In genomic region chr17:81094744-81095607, GRCh38 we compare ENCODE assay signal across 8 cellular contexts.
A peak's percentile ranks its signal among the peaks of the same experiment; 100 is the strongest.
DNase-seq lines count a peak whose midpoint lies in the region; ATAC-seq, FAIRE-seq and TF ChIP-seq lines count a peak whose summit lies in the region.

No MANE protein-coding gene starts in this region.

- H2BK20ac ChIP-seq in H1 (ENCODE audit: low read length) = no peak overlapping the region

- no peaks in the 10 kb centered on the region for H3K36me3 ChIP-seq in H1 (ENCODE audit: control insufficient read depth in 2 of 4, insufficient read depth in 4 of 4, low read length in 3 of 4)
- no peaks in the 10 kb centered on the region for H3K36me3 ChIP-seq in mucosa of descending colon (ENCODE audit: low read depth)

- FAIRE-seq in H1 (lab: Jason Lieb, UNC) = no peak

- peak overlapping the region; percentile 60 for H3K18ac ChIP-seq in H1 (ENCODE audit: extremely low read depth, low read length)

- DNase-seq in NCI-H748 treated with DMSO at 0.1 percent for 48 hours (lab: John Stamatoyannopoulos, UW) (peak; percentile 63), H1 (ENCODE audit: low read depth in 1 of 2, low spot score in 2 of 2) (peak; percentile 73 to 76), mucosa of descending colon (peak; percentile 63 to 74 (median 67))
- DNase-seq in activated CD8-positive, alpha-beta memory T cell treated with anti-CD3 and anti-CD28 coated beads, Interleukin-2, amount 10 ng/mL, durations not matched to agents 7 days and 5 days = peak; percentile 96
- peak; percentile 88 to 92 for DNase-seq in stimulated activated CD8-positive, alpha-beta memory T cell treated with anti-CD3 and anti-CD28 coated beads, Interleukin-15, amount 100 ng/mL, for 4 hours (ENCODE audit: low read depth in 2 of 2)

- H3K9me3 ChIP-seq in H1 (ENCODE audit: insufficient read depth in 2 of 2, low read depth in 1 of 2, low read length in 1 of 2) (no peaks in the 10 kb centered on the region), mucosa of descending colon (no peaks in the 10 kb centered on the region)

- H3K4me3 Mint-ChIP-seq in activated CD8-positive, alpha-beta memory T cell treated with anti-CD3 and anti-CD28 coated beads, Interleukin-2, amount 10 ng/mL, durations not matched to agents 7 days and 5 days = peak overlapping the region; percentile 44

- TF ChIP-seq POLR2A in H1 (IDR thresholded peaks at IDR 0.05; ENCODE audit: control extremely low read depth in 1 of 2, low read depth in 2 of 2, low read length in 2 of 2) = no peak

- H3K4ac ChIP-seq in H1 (replicated peaks; ENCODE audit: insufficient read length, low read depth, low read length) = peak overlapping the region; percentile 78

- TF ChIP-seq RAD21 in H1 (IDR thresholded peaks at IDR 0.05 in 1 of 2, conservative IDR thresholded peaks at IDR 0.05 in 1 of 2; ENCODE audit: low read depth in 2 of 2, low read length in 2 of 2) = no peak

- H2BK15ac ChIP-seq in H1 (ENCODE audit: low read length) = peak overlapping the region; percentile 81

- intact Hi-C loops in mucosa of descending colon (cut with DNase I, micrococcal nuclease) = no loop called here

- POLR2A ChIA-PET in H1 (lab: Charles Lee; ENCODE audit: partially characterized antibody) = interaction anchor here (1.0 to 1.2 kb wide), 2 partner anchors 61 to 144 kb away, joined by 3 read pairs; partner anchors contain the start of genes NDUFAF8 and TEPSIN

- peak overlapping the region; percentile 55 for H4K91ac ChIP-seq in H1 (replicated peaks; ENCODE audit: insufficient read length, low read length)

- H2BK12ac ChIP-seq in H1 (ENCODE audit: low read depth, low read length) = peak overlapping the region; percentile 99

- peak overlapping the region; percentile 82 for H3K27ac Mint-ChIP-seq in activated CD8-positive, alpha-beta memory T cell treated with anti-CD3 and anti-CD28 coated beads, Interleukin-2, amount 10 ng/mL, durations not matched to agents 7 days and 5 days

- H2BK120ac ChIP-seq in H1 (replicated peaks; ENCODE audit: low read depth, low read length) = peak overlapping the region; percentile 54

- no peaks in the 10 kb centered on the region for H3K27me3 ChIP-seq in H1 (replicated peaks in 1 of 4; ENCODE audit: control insufficient read depth in 3 of 4, extremely low read depth in 1 of 4, insufficient read depth in 3 of 4, low read length in 3 of 4)

- peak overlapping the region; percentile 69 for H4K5ac ChIP-seq in H1 (ENCODE audit: insufficient read length, low read depth, low read length)

- TF ChIP-seq EP300 in H1 (IDR thresholded peaks at IDR 0.05; ENCODE audit: borderline replicate concordance in 1 of 2, low read depth in 2 of 2, low read length in 2 of 2) = peak in 1 of 2 experiments; percentile 46; a peak in 1 of 3 replicates

- 60% methylated on average over 28 of the region's 33 CpGs; no CpG with 5 or more reads in 1 of the 2 experiments for WGBS in H1 (ENCODE audit: extremely low coverage in 1 of 2, insufficient coverage in 1 of 2, insufficient read length in 1 of 2, insufficient replicate concordance in 2 of 2, low coverage in 1 of 2, low lambda C conversion rate in 2 of 2, missing lambda C conversion rate in 1 of 2), 2 experiments

- peaks cover 9% of the 10 kb centered on the region for H3K27me3 Mint-ChIP-seq in activated CD8-positive, alpha-beta memory T cell treated with anti-CD3 and anti-CD28 coated beads, Interleukin-2, amount 10 ng/mL, durations not matched to agents 7 days and 5 days

- H2AFZ ChIP-seq in H1 (ENCODE audit: low read length) = no peak overlapping the region

- peaks cover 42% of the 10 kb centered on the region for H3K4me1 Mint-ChIP-seq in activated CD8-positive, alpha-beta memory T cell treated with anti-CD3 and anti-CD28 coated beads, Interleukin-2, amount 10 ng/mL, durations not matched to agents 7 days and 5 days

- no peaks in the 10 kb centered on the region for H3K23me2 ChIP-seq in H1 (ENCODE audit: low read depth, low read length)

- H4K8ac ChIP-seq in H1 (ENCODE audit: extremely low read depth, insufficient read depth, low read length) = peak overlapping the region; percentile 62

- H2AK5ac ChIP-seq in H1 (ENCODE audit: low read depth, low read length) = peak overlapping the region; percentile 79

- no peak overlapping the region for H3K14ac ChIP-seq in H1 (ENCODE audit: insufficient read length)

- H3K23ac ChIP-seq in H1 (ENCODE audit: insufficient read length) = no peak overlapping the region

- H3K56ac ChIP-seq in H1 (replicated peaks; ENCODE audit: insufficient read length, low read depth, low read length) = no peak overlapping the region

- TF ChIP-seq CTCF in H1 (IDR thresholded peaks at IDR 0.05; ENCODE audit: control extremely low read depth in 1 of 3, insufficient read depth in 1 of 3, low read depth in 1 of 3, low read length in 3 of 3) (no peak), mucosa of descending colon (IDR thresholded peaks at IDR 0.05) (no peak)

- no peaks in the 10 kb centered on the region for H3K79me1 ChIP-seq in H1 (ENCODE audit: low read depth, low read length)

- CTCF ChIA-PET in activated CD8-positive, alpha-beta memory T cell treated with anti-CD3 and anti-CD28 coated beads, Interleukin-2, amount 10 ng/mL, durations not matched to agents 7 days and 5 days (lab: Charles Lee) = interaction anchor here (0.8 to 6.7 kb wide), 12 partner anchors 8 to 640 kb away, joined by 3 to 124 read pairs (median 4); partner anchors contain the start of gene CHMP6
- CTCF ChIA-PET in H1 (lab: Charles Lee; ENCODE audit: partially characterized antibody) = interaction anchor here (0.8 to 7.6 kb wide), 7 partner anchors 8 to 110 kb away, joined by 3 to 110 read pairs (median 4); no protein-coding TSS in a partner anchor

- H4K20me1 ChIP-seq in H1 (replicated peaks in 1 of 2; ENCODE audit: control insufficient read depth in 1 of 2, insufficient read depth in 2 of 2, low read length in 2 of 2) = peaks cover 0 to 2% of the 10 kb centered on the region in 2 experiments

- no peaks in the 10 kb centered on the region for H3K9me3 Mint-ChIP-seq in activated CD8-positive, alpha-beta memory T cell treated with anti-CD3 and anti-CD28 coated beads, Interleukin-2, amount 10 ng/mL, durations not matched to agents 7 days and 5 days (ENCODE audit: low read depth)

- H3K4me3 ChIP-seq in H1 (ENCODE audit: extremely low read depth in 1 of 4, insufficient read depth in 2 of 4, low read depth in 3 of 4, low read length in 4 of 4) (no peak overlapping the region; a peak in 1 of 8 replicates), mucosa of descending colon (no peak overlapping the region)

- H3K27ac ChIP-seq in H1 (ENCODE audit: low read depth, low read length) = no peak overlapping the region; the same call in 1 of the 2 replicates

- H3K79me2 ChIP-seq in H1 (ENCODE audit: control insufficient read depth in 1 of 2, insufficient read depth in 2 of 2, low read length in 2 of 2) = no peaks in the 10 kb centered on the region

- H3K4me1 ChIP-seq in H1 (replicated peaks in 1 of 4; ENCODE audit: control insufficient read depth in 3 of 4, insufficient read depth in 4 of 4, low read length in 3 of 4) = peaks cover 7 to 38% (median 29%) of the 10 kb centered on the region in 4 experiments
- H3K4me1 ChIP-seq in mucosa of descending colon (ENCODE audit: low read depth) = peaks cover 36% of the 10 kb centered on the region

- no peaks in the 10 kb centered on the region for H3K36me3 Mint-ChIP-seq in activated CD8-positive, alpha-beta memory T cell treated with anti-CD3 and anti-CD28 coated beads, Interleukin-2, amount 10 ng/mL, durations not matched to agents 7 days and 5 days

- peak overlapping the region in 1 of 4 experiments; percentile 13; a peak in 2 of 7 replicates for H3K9ac ChIP-seq in H1 (replicated peaks in 1 of 4; ENCODE audit: extremely low read depth in 1 of 4, low read depth in 3 of 4, low read length in 3 of 4)

- peak overlapping the region; percentile 82 for H2BK5ac ChIP-seq in H1 (ENCODE audit: low read depth, low read length)

- peak; percentile 59 for ATAC-seq in HG03342 (IDR thresholded peaks at IDR 0.05; ENCODE audit: unreplicated experiment)
- peak; percentile 88 for ATAC-seq in activated CD8-positive, alpha-beta memory T cell treated with anti-CD3 and anti-CD28 coated beads, Interleukin-2, amount 10 ng/mL, durations not matched to agents 7 days and 5 days
- ATAC-seq in mucosa of descending colon = peak; percentile 61
- no peak for ATAC-seq in GM18502 (IDR thresholded peaks at IDR 0.05; ENCODE audit: poor library complexity, unreplicated experiment)
- ATAC-seq in HG02938 (IDR thresholded peaks at IDR 0.05; ENCODE audit: unreplicated experiment) = no peak

- H3K4me2 ChIP-seq in H1 (ENCODE audit: insufficient read depth in 1 of 2, low read depth in 2 of 2, low read length in 2 of 2) = peak overlapping the region in 1 of 2 experiments; percentile 9; a peak in 1 of 4 replicates

TF ChIP-seq in H1, 55 proteins besides CTCF, POLR2A, EP300 and RAD21 (continues in another document):
- TF ChIP-seq BRCA1 (IDR thresholded peaks at IDR 0.05; ENCODE audit: low read depth, low read length) (no peak), MAX (IDR thresholded peaks at IDR 0.05) (peak; percentile 62; the same call in 1 of the 2 replicates), PHF8 (conservative IDR thresholded peaks at IDR 0.05; ENCODE audit: low read depth, low read length) (no peak), USF2 (IDR thresholded peaks at IDR 0.05; ENCODE audit: low read length) (peak; percentile 38; the same call in 1 of the 2 replicates), CBX5 (IDR thresholded peaks at IDR 0.05; ENCODE audit: low read depth, low read length) (no peak), CTBP2 (IDR thresholded peaks at IDR 0.05; ENCODE audit: borderline replicate concordance, insufficient read depth, insufficient read length, low read length) (peak; percentile 39), SAP30 (IDR thresholded peaks at IDR 0.05; ENCODE audit: insufficient read depth, insufficient replicate concordance, low read length) (no peak), E2F6 (IDR thresholded peaks at IDR 0.05) (peak; percentile 40; the same call in 1 of the 2 replicates), GTF2F1 (IDR thresholded peaks at IDR 0.05; ENCODE audit: borderline replicate concordance, low read depth, low read length) (no peak)

Comparison
In these comparisons a context has a peak if more than half of its experiments do, and no peak if none do; other contexts are left out.
1. ATAC-seq: peak in HG03342 (single experiment), activated CD8-positive, alpha-beta memory T cell treated with anti-CD3 and anti-CD28 coated beads, Interleukin-2, amount 10 ng/mL, durations not matched to agents 7 days and 5 days (single experiment) and mucosa of descending colon (single experiment); none in GM18502 (single experiment) and HG02938 (single experiment).
2. Peak in every context shown above with its lines, with median percentiles within 50 percentile points of each other: DNase-seq.